ENCODE assay signal across 20 cellular contexts in genomic region chr1:81467433-81467832, GRCh38.
DNase-seq lines count a peak whose midpoint lies in the region; ATAC-seq and TF ChIP-seq lines count a peak whose summit lies in the region.
"Had no signal": no experiment of that assay in that cellular context is flagged by ENCODE, and none has a peak within 500 bp of the region (broad histone marks: within the 10 kb centered on the region; RNA-seq: fewer than 3 reads in every experiment).

No MANE protein-coding gene starts in this region.

- H3K27me3 ChIP-seq in GM23338 (ENCODE audit: insufficient read depth) (no peaks in the 10 kb centered on the region), iPS-18a (ENCODE audit: control insufficient read depth, insufficient read depth, low read length) (no peaks in the 10 kb centered on the region), neuron (ENCODE audit: insufficient read depth, low read length) (no peaks in the 10 kb centered on the region)

- H3K36me3 Mint-ChIP-seq in GM23338 (ENCODE audit: low read depth), result no peaks in the 10 kb centered on the region

- no peak for TF ChIP-seq CTCF in GM23338 (conservative IDR thresholded peaks at IDR 0.05; ENCODE audit: low read depth in 2 of 2)
- no peak for TF ChIP-seq CTCF in astrocyte of the cerebellum (IDR thresholded peaks at IDR 0.05; ENCODE audit: low read depth, low read length, missing control alignments)

- H3K9me3 ChIP-seq in iPS-18a (ENCODE audit: control insufficient read depth, low read depth, low read length) (no peaks in the 10 kb centered on the region), neuron (ENCODE audit: low read length) (no peaks in the 10 kb centered on the region)
- H3K9me3 ChIP-seq: A549 had no signal

- H3K36me3 ChIP-seq in GM23338 (ENCODE audit: insufficient read depth) (no peaks in the 10 kb centered on the region), iPS-18a (ENCODE audit: control insufficient read depth, low read depth, low read length) (no peaks in the 10 kb centered on the region), neuron (ENCODE audit: insufficient read depth, low read length) (no peaks in the 10 kb centered on the region)

- peak overlapping the region; percentile 65 for H3K27ac Mint-ChIP-seq in GM23338
- H3K27ac Mint-ChIP-seq: CD4-positive, alpha-beta T cell had no signal

- H3K4me3 ChIP-seq in GM23338 (no peak overlapping the region), astrocyte of the cerebellum (ENCODE audit: low read depth, low read length) (no peak overlapping the region), iPS-18a (ENCODE audit: low read length) (no peak overlapping the region), neuron (ENCODE audit: low read length) (peak overlapping the region; percentile 18)
- H3K4me3 ChIP-seq: A549, GM12878, GM23248, K562 had no signal

- H3K79me2 ChIP-seq in GM23338 (replicated peaks; ENCODE audit: insufficient read depth), result no peaks in the 10 kb centered on the region

- ATAC-seq in GM23338 (no peak), GM19452 (IDR thresholded peaks at IDR 0.05; ENCODE audit: unreplicated experiment) (no peak)
- ATAC-seq: A549, GM12878, HCT116, K562 had no signal

- H3K4me1 ChIP-seq in GM23338 (ENCODE audit: insufficient read depth) (peaks cover 17% of the 10 kb centered on the region), iPS-18a (ENCODE audit: control insufficient read depth, low read depth, low read length) (peaks cover 43% of the 10 kb centered on the region), neuron (ENCODE audit: insufficient read depth, low read length) (peaks cover 82% of the 10 kb centered on the region)
- H3K4me1 ChIP-seq: A549 had no signal

- peaks cover 20% of the 10 kb centered on the region for H3K4me1 Mint-ChIP-seq in GM23338

- in situ Hi-C loops in astrocyte of the cerebellum (cut with HindIII; ENCODE audit: low sequenced_read_pairs), result no loop called here

- H2AFZ ChIP-seq in GM23338 (peak overlapping the region; percentile 80; the same call in 1 of the 2 replicates), neuron (ENCODE audit: low read depth, low read length) (no peak overlapping the region)
- H2AFZ ChIP-seq: GM23248 had no signal

- H3F3A ChIP-seq in GM23338 (replicated peaks; ENCODE audit: low read depth), result no peaks in the 10 kb centered on the region

- H3K9ac ChIP-seq in iPS-18a (ENCODE audit: low read length), result no peak overlapping the region
- H3K9ac ChIP-seq: GM23248 had no signal

- no peak for DNase-seq in GM23338 (ENCODE audit: low spot score)
- DNase-seq in astrocyte of the cerebellum (ENCODE audit: low read depth), result peak; percentile 3
- no peak for DNase-seq in anterior cingulate cortex (lab: John Stamatoyannopoulos, UW)
- no peak for DNase-seq in NCI-H187 treated with DMSO at 0.1 percent for 48 hours (lab: John Stamatoyannopoulos, UW)
- DNase-seq: CD4-positive, alpha-beta T cell; DMS153; EL; GM23248; NCI-H1092 treated with DMSO at 0.1 percent for 48 hours; NCI-H187; NCI-H524; RPMI8226; SHP77 treated with DMSO at 0.1 percent for 48 hours had no signal

- H3K27ac ChIP-seq in GM23338 (ENCODE audit: low read depth) (no peak overlapping the region), iPS-18a (ENCODE audit: low read length) (peak overlapping the region; percentile 43)
- H3K27ac ChIP-seq: A549, GM23248 had no signal

- H3K4me2 ChIP-seq in GM23338, result no peak overlapping the region
- H3K4me2 ChIP-seq: A549 had no signal

- peaks cover 1% of the 10 kb centered on the region for H3K27me3 Mint-ChIP-seq in GM23338 (ENCODE audit: insufficient read depth, low read depth, poor library complexity)
- H3K27me3 Mint-ChIP-seq: CD4-positive, alpha-beta T cell had no signal

- H3K9me2 ChIP-seq in GM23338 (ENCODE audit: insufficient read depth), result no peaks in the 10 kb centered on the region

- H3K4me3 Mint-ChIP-seq in GM23338, result no peak overlapping the region
- H3K4me3 Mint-ChIP-seq: CD4-positive, alpha-beta T cell had no signal

- no peaks in the 10 kb centered on the region for H4K20me1 ChIP-seq in GM23338 (replicated peaks; ENCODE audit: insufficient read depth)

- H3K9me3 Mint-ChIP-seq in GM23338, result no peaks in the 10 kb centered on the region
- H3K9me3 Mint-ChIP-seq: CD4-positive, alpha-beta T cell had no signal

TF ChIP-seq in GM23338, 12 proteins besides CTCF, POLR2A, EP300 and RAD21 (continues in another document):
- TF ChIP-seq JUNB (IDR thresholded peaks at IDR 0.05; ENCODE audit: unreplicated experiment) (no peak), ZNF462 (CRISPR knock-in tag; IDR thresholded peaks at IDR 0.05) (no peak), STAT1 (IDR thresholded peaks at IDR 0.05; ENCODE audit: unreplicated experiment) (no peak), EZH2 (IDR thresholded peaks at IDR 0.05; ENCODE audit: low read depth, unreplicated experiment) (no peak)
